ENCODE assay signal across 21 cellular contexts in the genomic region with DNA sequence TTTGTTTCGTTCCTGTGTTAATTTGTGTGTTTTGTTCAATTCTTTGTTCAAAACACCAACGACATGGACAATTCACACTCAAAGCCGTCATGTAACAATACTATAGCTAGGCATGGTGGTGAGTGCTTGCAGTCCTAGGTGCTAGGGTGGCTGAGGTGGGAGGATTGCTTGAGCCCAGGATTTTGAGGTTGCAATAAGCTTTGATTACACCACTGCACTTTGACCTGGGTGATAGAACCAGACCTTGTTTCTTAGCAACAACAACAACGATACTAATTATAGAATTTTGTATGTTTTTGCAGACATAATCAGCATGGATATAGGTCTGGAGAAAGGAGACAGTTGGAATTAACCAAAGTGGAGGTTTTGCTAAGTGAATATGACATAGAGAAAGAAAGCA.
"Had no signal": no experiment of that assay in that cellular context is flagged by ENCODE, and none has a peak within 500 bp of the region (broad histone marks: within the 10 kb centered on the region; RNA-seq: fewer than 3 reads in every experiment).

No MANE protein-coding gene starts in this region.

- H3K27ac ChIP-seq: dorsolateral prefrontal cortex, parathyroid adenoma, right atrium auricular region, sigmoid colon, spleen, thoracic aorta, tibial nerve, upper lobe of left lung, uterus had no signal

- H3K79me2 ChIP-seq: parathyroid adenoma had no signal

- H3K27me3 ChIP-seq: dorsolateral prefrontal cortex, right atrium auricular region, sigmoid colon, spleen, tibial nerve, upper lobe of left lung, uterus had no signal

- H3K4me3 ChIP-seq: dorsolateral prefrontal cortex, right atrium auricular region, sigmoid colon, spleen, thoracic aorta, tibial nerve, upper lobe of left lung, uterus had no signal

- FAIRE-seq: frontal cortex had no signal

- H2AFZ ChIP-seq: parathyroid adenoma had no signal

- H3K9me3 ChIP-seq: right atrium auricular region, sigmoid colon, spleen, thoracic aorta, tibial nerve, upper lobe of left lung, uterus had no signal

- H3K36me3 ChIP-seq: right atrium auricular region, sigmoid colon, spleen, thoracic aorta, tibial nerve, upper lobe of left lung, uterus had no signal

- DNase-seq: cerebellar nuclear complex; dorsolateral prefrontal cortex; effector CD4-positive, alpha-beta T cell; hypothalamus; immature natural killer cell; islet precursor cell; kidney glomerular epithelial cell; mammary epithelial cell; naive B cell; sigmoid colon; spleen; stimulated activated CD4-positive, alpha-beta T cell treated with anti-CD3 and anti-CD28 coated beads, Interleukin-4, amount 100 ng/mL, for 4 hours; upper lobe of left lung; uterus had no signal

- H3K9ac ChIP-seq: parathyroid adenoma had no signal

- H3K4me1 ChIP-seq: parathyroid adenoma, right atrium auricular region, sigmoid colon, spleen, tibial nerve, upper lobe of left lung, uterus had no signal

- ATAC-seq: natural killer cell treated with Interleukin-12 subunit alpha and Interleukin-12 subunit beta and Interleukin-15 and Interleukin-18, amount 100 ng/mL, for 72 hours; stimulated activated memory B cell treated with anti-CD40 and anti-IgM and Interleukin-4, amounts not matched to agents 10 μg/mL and 1 μg/mL and 100 μg/mL, for 72 hours had no signal
